In genomic region chr6:44967481-44967880, GRCh38 we compare ENCODE assay signal across 27 cellular contexts.
A peak's percentile ranks its signal among the peaks of the same experiment; 100 is the strongest.
DNase-seq lines count a peak whose midpoint lies in the region; ATAC-seq, FAIRE-seq and TF ChIP-seq lines count a peak whose summit lies in the region.
"Had no signal": no experiment of that assay in that cellular context is flagged by ENCODE, and none has a peak within 500 bp of the region (broad histone marks: within the 10 kb centered on the region; RNA-seq: fewer than 3 reads in every experiment).

No MANE protein-coding gene starts in this region.

- ATAC-seq in activated naive CD8-positive, alpha-beta T cell treated with anti-CD3 and anti-CD28 coated beads, Interleukin-2, amount 50 U/mL, for 24 hours: no peak
- no peak for ATAC-seq in HG02840 (IDR thresholded peaks at IDR 0.05; ENCODE audit: low FRiP score, unreplicated experiment)
- ATAC-seq: activated CD4-positive, alpha-beta T cell treated with anti-CD3 and anti-CD28 coated beads for 36 hours; activated CD8-positive, alpha-beta memory T cell treated with anti-CD3 and anti-CD28 coated beads, Interleukin-2, amount 10 ng/mL, durations not matched to agents 7 days and 5 days; naive thymus-derived CD8-positive, alpha-beta T cell had no signal

- H3K27me3 ChIP-seq in ascending aorta: no peaks in the 10 kb centered on the region
- H3K27me3 ChIP-seq: BLaER1 had no signal

- peak; percentile 31 for FAIRE-seq in HTR-8/SVneo (lab: Jason Lieb, UNC)
- FAIRE-seq: A549, endometrium, frontal cortex had no signal

- no peak overlapping the region for H3K4me3 Mint-ChIP-seq in activated naive CD8-positive, alpha-beta T cell
- H3K4me3 Mint-ChIP-seq in activated naive CD8-positive, alpha-beta T cell treated with anti-CD3 and anti-CD28 coated beads, Interleukin-2, amount 50 U/mL, for 24 hours: no peak overlapping the region
- H3K4me3 Mint-ChIP-seq: activated CD4-positive, alpha-beta T cell treated with anti-CD3 and anti-CD28 coated beads for 36 hours; activated CD8-positive, alpha-beta memory T cell treated with anti-CD3 and anti-CD28 coated beads, Interleukin-2, amount 10 ng/mL, durations not matched to agents 7 days and 5 days; activated naive CD4-positive, alpha-beta T cell treated with anti-CD3 and anti-CD28 coated beads, Interleukin-2, amount 50 U/mL, for 24 hours; dendritic cell treated with granulocyte-macrophage colony-stimulating factor and Interleukin-4, amounts not matched to agents 40 ng/mL and 50 ng/mL, for 4 days; stimulated activated naive CD8-positive, alpha-beta T cell treated with anti-CD3 and anti-CD28 coated beads, Interleukin-15, Interleukin-2, amounts not matched to agents 100 ng/mL and 50 ng/mL, for 24 hours; T-helper 1 cell treated with Interleukin-12 subunit alpha and Interleukin-12 subunit beta and Interleukin-4 antibody, amounts not matched to agents 30 μg/mL and 1 μg/mL, for 36 hours had no signal

- TF ChIP-seq CTCF in fibroblast of the aortic adventitia (IDR thresholded peaks at IDR 0.05; ENCODE audit: insufficient read depth, low read length) (no peak), ascending aorta (IDR thresholded peaks at IDR 0.05) (no peak)

- H3K36me3 Mint-ChIP-seq in activated naive CD8-positive, alpha-beta T cell: peaks cover 10% of the 10 kb centered on the region
- peaks cover 10% of the 10 kb centered on the region for H3K36me3 Mint-ChIP-seq in activated naive CD8-positive, alpha-beta T cell treated with anti-CD3 and anti-CD28 coated beads, Interleukin-2, amount 50 U/mL, for 24 hours (ENCODE audit: low read depth)

- intact Hi-C loops in ascending aorta (cut with DNase I): no loop called here

- H3K9me3 ChIP-seq in ascending aorta: no peaks in the 10 kb centered on the region
- H3K9me3 ChIP-seq: A549 had no signal

- H3K4me1 ChIP-seq in ascending aorta: no peaks in the 10 kb centered on the region

- H3K4me3 ChIP-seq in fibroblast of the aortic adventitia (ENCODE audit: low read depth, low read length): no peak overlapping the region
- no peak overlapping the region for H3K4me3 ChIP-seq in ascending aorta
- H3K4me3 ChIP-seq: A549, BLaER1 had no signal

- no peaks in the 10 kb centered on the region for H3K9me3 Mint-ChIP-seq in activated naive CD8-positive, alpha-beta T cell (ENCODE audit: low read depth)
- peaks cover 9% of the 10 kb centered on the region for H3K9me3 Mint-ChIP-seq in activated naive CD8-positive, alpha-beta T cell treated with anti-CD3 and anti-CD28 coated beads, Interleukin-2, amount 50 U/mL, for 24 hours
- H3K9me3 Mint-ChIP-seq: activated naive CD4-positive, alpha-beta T cell treated with anti-CD3 and anti-CD28 coated beads, Interleukin-2, amount 50 U/mL, for 24 hours; T-helper 1 cell treated with Interleukin-12 subunit alpha and Interleukin-12 subunit beta and Interleukin-4 antibody, amounts not matched to agents 30 μg/mL and 1 μg/mL, for 36 hours had no signal

- H3K27me3 Mint-ChIP-seq in activated naive CD8-positive, alpha-beta T cell: no peaks in the 10 kb centered on the region
- no peaks in the 10 kb centered on the region for H3K27me3 Mint-ChIP-seq in activated naive CD8-positive, alpha-beta T cell treated with anti-CD3 and anti-CD28 coated beads, Interleukin-2, amount 50 U/mL, for 24 hours
- H3K27me3 Mint-ChIP-seq: activated CD4-positive, alpha-beta T cell treated with anti-CD3 and anti-CD28 coated beads for 36 hours; activated CD8-positive, alpha-beta memory T cell treated with anti-CD3 and anti-CD28 coated beads, Interleukin-2, amount 10 ng/mL, durations not matched to agents 7 days and 5 days; activated naive CD4-positive, alpha-beta T cell treated with anti-CD3 and anti-CD28 coated beads, Interleukin-2, amount 50 U/mL, for 24 hours; dendritic cell treated with granulocyte-macrophage colony-stimulating factor and Interleukin-4, amounts not matched to agents 40 ng/mL and 50 ng/mL, for 4 days; naive thymus-derived CD8-positive, alpha-beta T cell; stimulated activated naive CD8-positive, alpha-beta T cell treated with anti-CD3 and anti-CD28 coated beads, Interleukin-15, Interleukin-2, amounts not matched to agents 100 ng/mL and 50 ng/mL, for 24 hours had no signal

- DNase-seq in activated naive CD8-positive, alpha-beta T cell treated with anti-CD3 and anti-CD28 coated beads, Interleukin-2, amount 50 U/mL, for 24 hours: no peak
- no peak for DNase-seq in HTR-8/SVneo (ENCODE audit: insufficient read length, low spot score)
- peak; percentile 29 for DNase-seq in astrocyte of the hippocampus (ENCODE audit: low read depth, low spot score)
- DNase-seq in fibroblast of the aortic adventitia (ENCODE audit: low read depth): peak; percentile 23
- DNase-seq in ascending aorta (ENCODE audit: low spot score in 2 of 2): no peak
- DNase-seq in T-helper 1 cell: no peak
- DNase-seq: activated CD4-positive, alpha-beta T cell treated with anti-CD3 and anti-CD28 coated beads for 36 hours; activated CD8-positive, alpha-beta memory T cell treated with anti-CD3 and anti-CD28 coated beads, Interleukin-2, amount 10 ng/mL, durations not matched to agents 7 days and 5 days; COR-L47; DND-41; Kasumi-1; naive thymus-derived CD8-positive, alpha-beta T cell; NCI-H1092; NCI-H1930; NCI-H345; SHP77 treated with DMSO at 0.1 percent for 48 hours; stimulated activated CD4-positive, alpha-beta T cell treated with anti-CD3 and anti-CD28 coated beads, Interleukin-4, amount 100 ng/mL, for 24 hours had no signal

- peaks cover 51% of the 10 kb centered on the region for H3K4me1 Mint-ChIP-seq in activated naive CD8-positive, alpha-beta T cell (ENCODE audit: low read depth)
- peaks cover 41% of the 10 kb centered on the region for H3K4me1 Mint-ChIP-seq in activated naive CD8-positive, alpha-beta T cell treated with anti-CD3 and anti-CD28 coated beads, Interleukin-2, amount 50 U/mL, for 24 hours

- H3K36me3 ChIP-seq in ascending aorta: no peaks in the 10 kb centered on the region

- no peak overlapping the region for H3K27ac ChIP-seq in ascending aorta
- H3K27ac ChIP-seq: BLaER1 had no signal

- H3K27ac Mint-ChIP-seq in activated naive CD8-positive, alpha-beta T cell: peak overlapping the region; percentile 66
- H3K27ac Mint-ChIP-seq in activated naive CD8-positive, alpha-beta T cell treated with anti-CD3 and anti-CD28 coated beads, Interleukin-2, amount 50 U/mL, for 24 hours: no peak overlapping the region
- H3K27ac Mint-ChIP-seq: activated CD4-positive, alpha-beta T cell treated with anti-CD3 and anti-CD28 coated beads for 36 hours; activated CD8-positive, alpha-beta memory T cell treated with anti-CD3 and anti-CD28 coated beads, Interleukin-2, amount 10 ng/mL, durations not matched to agents 7 days and 5 days; activated naive CD4-positive, alpha-beta T cell treated with anti-CD3 and anti-CD28 coated beads, Interleukin-2, amount 50 U/mL, for 24 hours; dendritic cell treated with granulocyte-macrophage colony-stimulating factor and Interleukin-4, amounts not matched to agents 40 ng/mL and 50 ng/mL, for 4 days; stimulated activated naive CD8-positive, alpha-beta T cell treated with anti-CD3 and anti-CD28 coated beads, Interleukin-15, Interleukin-2, amounts not matched to agents 100 ng/mL and 50 ng/mL, for 24 hours; T-helper 1 cell treated with Interleukin-12 subunit alpha and Interleukin-12 subunit beta and Interleukin-4 antibody, amounts not matched to agents 30 μg/mL and 1 μg/mL, for 36 hours had no signal

Comparison
In these comparisons a context has a peak if more than half of its experiments do, and no peak if none do; other contexts are left out.
1. DNase-seq: peak in astrocyte of the hippocampus (single experiment) and fibroblast of the aortic adventitia (single experiment); none in activated naive CD8-positive, alpha-beta T cell treated with anti-CD3 and anti-CD28 coated beads, Interleukin-2, amount 50 U/mL, for 24 hours (single experiment), HTR-8/SVneo (single experiment), ascending aorta (0 of 2) and T-helper 1 cell (0 of 5).